ENCODE assay signal across 13 cellular contexts in the genomic region with DNA sequence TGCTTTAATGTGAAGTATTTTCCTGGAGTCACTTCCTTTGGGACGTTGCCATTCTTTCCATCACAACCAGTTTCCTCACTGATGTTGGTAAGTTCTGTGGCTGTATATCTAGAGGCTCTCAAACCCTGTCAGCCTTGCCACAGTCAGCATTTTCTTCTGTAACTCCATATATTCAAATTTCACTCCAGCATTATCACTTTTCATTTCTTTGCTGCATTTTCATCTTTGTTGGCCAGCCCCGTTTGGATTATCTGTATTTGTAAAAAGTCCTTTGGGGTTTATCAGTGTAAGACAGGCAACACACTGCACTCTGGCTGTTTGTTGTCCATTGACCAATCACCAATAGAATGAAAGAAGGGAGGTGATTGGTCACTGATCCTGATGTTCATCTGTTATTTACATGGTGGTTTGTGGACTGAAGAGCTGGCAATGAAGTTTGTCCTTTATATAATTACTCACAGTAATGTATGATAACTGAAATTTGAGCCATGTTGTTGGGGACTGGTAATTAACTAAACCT. TPM values are rescaled to one million over a fixed set of nuclear protein-coding genes. Genes with fewer than 3 reads are reported as not detected.
DNase-seq lines count a peak whose midpoint lies in the region; ATAC-seq, FAIRE-seq and TF ChIP-seq lines count a peak whose summit lies in the region.
"Had no signal": no experiment of that assay in that cellular context is flagged by ENCODE, and none has a peak within 500 bp of the region (broad histone marks: within the 10 kb centered on the region; RNA-seq: fewer than 3 reads in every experiment).

No MANE protein-coding gene starts in this region.

- no peak overlapping the region for H3K4me3 Mint-ChIP-seq in brain
- H3K4me3 Mint-ChIP-seq in endodermal cell, result no peak overlapping the region
- H3K4me3 Mint-ChIP-seq: activated T-cell treated with anti-CD3 and anti-CD28 coated beads, Interleukin-2, amount 50 U/mL, for 72 hours; natural killer cell had no signal

- peak overlapping the region in 4 of 5 experiments; percentile 58 to 83 (median 74) for H3K27ac Mint-ChIP-seq in brain
- no peak overlapping the region for H3K27ac Mint-ChIP-seq in endodermal cell
- H3K27ac Mint-ChIP-seq: activated T-cell treated with anti-CD3 and anti-CD28 coated beads, Interleukin-2, amount 50 U/mL, for 72 hours; natural killer cell had no signal

- no peak overlapping the region for H3K4me3 ChIP-seq in pancreas
- H3K4me3 ChIP-seq in endodermal cell (ENCODE audit: low read length), result no peak overlapping the region
- H3K4me3 ChIP-seq in SJCRH30, result no peak overlapping the region

- no peaks in the 10 kb centered on the region for H3K27me3 ChIP-seq in pancreas
- no peaks in the 10 kb centered on the region for H3K27me3 ChIP-seq in endodermal cell (ENCODE audit: control insufficient read depth, insufficient read depth, low read length, poor library complexity, severe bottlenecking)
- no peaks in the 10 kb centered on the region for H3K27me3 ChIP-seq in SJCRH30

- H3K9me3 Mint-ChIP-seq in brain (no peaks in the 10 kb centered on the region), endodermal cell (peaks cover 2% of the 10 kb centered on the region)
- H3K9me3 Mint-ChIP-seq: activated T-cell treated with anti-CD3 and anti-CD28 coated beads, Interleukin-2, amount 50 U/mL, for 72 hours; natural killer cell had no signal

- H3K4me1 Mint-ChIP-seq in brain (peaks cover 34% of the 10 kb centered on the region), endodermal cell (peaks cover 12% of the 10 kb centered on the region)

- FAIRE-seq in pancreas (lab: Jason Lieb, UNC), result no peak

- intact Hi-C loops in pancreas (cut with DNase I), result no loop called here

- peak; percentile 58 for ATAC-seq in HG02981 (IDR thresholded peaks at IDR 0.05; ENCODE audit: unreplicated experiment)
- peak; percentile 33 to 64 (median 48) for ATAC-seq in pancreas
- ATAC-seq in GM21737 (IDR thresholded peaks at IDR 0.05; ENCODE audit: unreplicated experiment), result no peak
- ATAC-seq: activated T-cell treated with anti-CD3 and anti-CD28 coated beads, Interleukin-2, amount 50 U/mL, for 72 hours had no signal

- H3K9ac ChIP-seq in endodermal cell (ENCODE audit: extremely low read depth, low read length, poor library complexity, severe bottlenecking), result no peak overlapping the region

- H3K36me3 Mint-ChIP-seq in brain, result peaks cover 44% of the 10 kb centered on the region
- H3K36me3 Mint-ChIP-seq in endodermal cell (ENCODE audit: low read depth), result peaks cover 24% of the 10 kb centered on the region
- H3K36me3 Mint-ChIP-seq: natural killer cell had no signal

- H3K36me3 ChIP-seq in pancreas, result peaks cover 0 to 5% (median 0%) of the 10 kb centered on the region in 3 donors
- H3K36me3 ChIP-seq in endodermal cell (ENCODE audit: control insufficient read depth, insufficient read depth, low read length), result peaks cover 29% of the 10 kb centered on the region
- peaks cover 19% of the 10 kb centered on the region; the same call in 1 of the 2 replicates for H3K36me3 ChIP-seq in SJCRH30

- no peaks in the 10 kb centered on the region for H3K9me3 ChIP-seq in pancreas
- peaks cover 5% of the 10 kb centered on the region for H3K9me3 ChIP-seq in endodermal cell (ENCODE audit: control insufficient read depth, low read length)
- no peaks in the 10 kb centered on the region for H3K9me3 ChIP-seq in SJCRH30 (replicated peaks)

- TF ChIP-seq CTCF in brain (conservative IDR thresholded peaks at IDR 0.05) (no peak), pancreas (IDR thresholded peaks at IDR 0.05) (no peak), endodermal cell (conservative IDR thresholded peaks at IDR 0.05) (no peak)

- 13 to 31% methylated on average over 2 of the region's 2 CpGs for WGBS in pancreas, 2 donors
- WGBS in endodermal cell (ENCODE audit: insufficient coverage in 1 of 2, insufficient read length in 1 of 2), 2 experiments, result 80% methylated on average over 1 to 2 of the region's 2 CpGs

- H3K27me3 Mint-ChIP-seq in brain (no peaks in the 10 kb centered on the region), endodermal cell (ENCODE audit: insufficient read depth) (no peaks in the 10 kb centered on the region)

- no peak overlapping the region for H3K27ac ChIP-seq in pancreas
- no peak overlapping the region for H3K27ac ChIP-seq in endodermal cell (ENCODE audit: low read depth, low read length)
- H3K27ac ChIP-seq in SJCRH30, result no peak overlapping the region
- H3K27ac ChIP-seq: epithelial cell of prostate had no signal

- H3K4me1 ChIP-seq in pancreas, result peaks cover 7 to 16% (median 8%) of the 10 kb centered on the region in 3 donors
- no peaks in the 10 kb centered on the region for H3K4me1 ChIP-seq in endodermal cell (ENCODE audit: control insufficient read depth, insufficient read depth, low read length)
- H3K4me1 ChIP-seq in SJCRH30, result no peaks in the 10 kb centered on the region

- DNase-seq in NCI-H2029 (lab: John Stamatoyannopoulos, UW) (peak; percentile 14), NCI-H2029 treated with DMSO at 0.1 percent for 48 hours (lab: John Stamatoyannopoulos, UW) (no peak), pancreas (no peak), endodermal cell (no peak), SJCRH30 (no peak)
- DNase-seq: activated T-cell treated with anti-CD3 and anti-CD28 coated beads, Interleukin-2, amount 50 U/mL, for 72 hours; KG1; natural killer cell; SHP77 treated with DMSO at 0.1 percent for 48 hours had no signal

RNA-seq across cellular contexts. Expression of gene GMPS, which starts 20.3 kb away (rescaled TPM):
- polyA plus RNA-seq in brain (ENCODE audit: insufficient read depth, low read depth, low replicate concordance), result 61.0 TPM
- total RNA-seq in pancreas, result 10 to 100 TPM; 29.3 to 38.7 (median 31.0) TPM
- polyA plus RNA-seq in pancreas, result 10 to 100 TPM in 1 of 2 donors, 1 to 10 TPM in 1; 8.0 to 12.6 TPM
- 100 to 1,000 TPM; 112 to 138 TPM for total RNA-seq in endodermal cell
- 113 TPM for polyA plus RNA-seq in endodermal cell (2013, experiment 1 of 2)
- 106 TPM for polyA plus RNA-seq in endodermal cell (2013, experiment 2 of 2)
- total RNA-seq in SJCRH30 (2014; rRNA removed; shearing (Covaris generic)), result 107 and 119 TPM in 2 replicates

RNA-seq across cellular contexts. Expression of gene SLC33A1, which starts 36.5 kb away (rescaled TPM):
- 16.3 TPM for polyA plus RNA-seq in brain (ENCODE audit: insufficient read depth, low read depth, low replicate concordance)
- 10 to 100 TPM; 30.2 to 39.1 (median 35.6) TPM for total RNA-seq in pancreas
- 10 to 100 TPM; 10.1 to 22.2 TPM for polyA plus RNA-seq in pancreas
- 10 to 100 TPM; 24.6 to 24.8 TPM for total RNA-seq in endodermal cell
- polyA plus RNA-seq in endodermal cell (2013, experiment 1 of 2), result 14.3 TPM
- 14.8 TPM for polyA plus RNA-seq in endodermal cell (2013, experiment 2 of 2)
- 15.8 and 18.6 TPM in 2 replicates for total RNA-seq in SJCRH30 (2014; rRNA removed; shearing (Covaris generic))
